In genomic region chr2:97769308-97769707, GRCh38 we compare ENCODE assay signal across 25 cellular contexts. TPM values are rescaled to one million over a fixed set of nuclear protein-coding genes. Genes with fewer than 3 reads are reported as not detected.
"Had no signal": no experiment of that assay in that cellular context is flagged by ENCODE, and none has a peak within 500 bp of the region (broad histone marks: within the 10 kb centered on the region; RNA-seq: fewer than 3 reads in every experiment).

No MANE protein-coding gene starts in this region.

- H3K27ac Mint-ChIP-seq: activated CD8-positive, alpha-beta T cell treated with anti-CD3 and anti-CD28 coated beads, Interleukin-2, amount 10 ng/mL, durations not matched to agents 7 days and 5 days; activated naive CD8-positive, alpha-beta T cell treated with anti-CD3 and anti-CD28 coated beads, Interleukin-2, amount 50 U/mL, for 24 hours; T-helper 1 cell treated with Interleukin-12 subunit alpha and Interleukin-12 subunit beta and Interleukin-4 antibody, amounts not matched to agents 30 μg/mL and 1 μg/mL, for 36 hours had no signal

- H3K27ac ChIP-seq: ascending aorta, body of pancreas, SJSA1 had no signal

- ATAC-seq: activated CD4-positive, CD25-positive, alpha-beta regulatory T cell treated with anti-CD3 and anti-CD28 coated beads, Interleukin-2, amount 50 U/mL, for 24 hours; activated CD8-positive, alpha-beta T cell treated with anti-CD3 and anti-CD28 coated beads, Interleukin-2, amount 10 ng/mL, durations not matched to agents 7 days and 5 days; activated naive CD4-positive, alpha-beta T cell treated with anti-CD3 and anti-CD28 coated beads, Interleukin-2, amount 50 U/mL, for 72 hours; activated naive CD8-positive, alpha-beta T cell treated with anti-CD3 and anti-CD28 coated beads, Interleukin-2, amount 50 U/mL, for 24 hours; activated T-cell treated with anti-CD3 and anti-CD28 coated beads, Interleukin-2, amount 50 U/mL, for 4 hours; body of pancreas; SK-N-SH treated with all-trans-retinoic acid at 6 μM for 48 hours had no signal

- H3K4me3 Mint-ChIP-seq: activated CD8-positive, alpha-beta T cell treated with anti-CD3 and anti-CD28 coated beads, Interleukin-2, amount 10 ng/mL, durations not matched to agents 7 days and 5 days; activated naive CD8-positive, alpha-beta T cell treated with anti-CD3 and anti-CD28 coated beads, Interleukin-2, amount 50 U/mL, for 24 hours; activated T-cell treated with anti-CD3 and anti-CD28 coated beads, Interleukin-2, amount 50 U/mL, for 4 hours; T-helper 1 cell treated with Interleukin-12 subunit alpha and Interleukin-12 subunit beta and Interleukin-4 antibody, amounts not matched to agents 30 μg/mL and 1 μg/mL, for 36 hours had no signal

- H3K4me1 ChIP-seq: ascending aorta, body of pancreas, SJSA1 had no signal

- H3K27me3 ChIP-seq: ascending aorta, body of pancreas, SJSA1 had no signal

- H3K9me3 ChIP-seq: ascending aorta, body of pancreas, SJSA1 had no signal

- H3K27me3 Mint-ChIP-seq: activated naive CD8-positive, alpha-beta T cell treated with anti-CD3 and anti-CD28 coated beads, Interleukin-2, amount 50 U/mL, for 24 hours had no signal

- H3K4me3 ChIP-seq: ascending aorta, body of pancreas, SJSA1 had no signal

- DNase-seq: activated CD4-positive, alpha-beta T cell treated with anti-CD3 and anti-CD28 coated beads for 4 hours; activated CD8-positive, alpha-beta T cell treated with anti-CD3 and anti-CD28 coated beads, Interleukin-2, amount 10 ng/mL, durations not matched to agents 7 days and 5 days; activated effector memory CD4-positive, alpha-beta T cell treated with anti-CD3 and anti-CD28 coated beads, Interleukin-2, amount 50 U/mL, for 16 hours; activated naive CD4-positive, alpha-beta T cell treated with Interleukin-2 at 50 U/mL for 16 hours; activated naive CD8-positive, alpha-beta T cell treated with anti-CD3 and anti-CD28 coated beads, Interleukin-2, amount 50 U/mL, for 24 hours; activated T-cell treated with anti-CD3 and anti-CD28 coated beads, Interleukin-2, amount 50 U/mL, for 4 hours; amniotic stem cell; body of pancreas; MM.1S; NCI-H1105; NCI-H1436; NCI-H1694 treated with DMSO at 0.1 percent for 48 hours; NCI-H2029 treated with DMSO at 0.1 percent for 48 hours; NCI-H345; NCI-H510A; NCI-H526 treated with DMSO at 0.1 percent for 48 hours; NCI-H82; SHP77 had no signal

- H3K9me3 Mint-ChIP-seq: activated naive CD4-positive, alpha-beta T cell treated with anti-CD3 and anti-CD28 coated beads, Interleukin-2, amount 50 U/mL, for 72 hours; activated naive CD8-positive, alpha-beta T cell treated with anti-CD3 and anti-CD28 coated beads, Interleukin-2, amount 50 U/mL, for 24 hours; activated T-cell treated with anti-CD3 and anti-CD28 coated beads, Interleukin-2, amount 50 U/mL, for 4 hours; T-helper 1 cell treated with Interleukin-12 subunit alpha and Interleukin-12 subunit beta and Interleukin-4 antibody, amounts not matched to agents 30 μg/mL and 1 μg/mL, for 36 hours had no signal

RNA-seq across cellular contexts. Expression of gene ZAP70, which starts 55.9 kb away (rescaled TPM):
- total RNA-seq: bronchial epithelial cell, SJSA1 had no signal
